23 cellular contexts compared by ENCODE assay signal in genomic region chr17:56821847-56822534, GRCh38. TPM values are rescaled to one million over a fixed set of nuclear protein-coding genes. Genes with fewer than 3 reads are reported as not detected.
DNase-seq lines count a peak whose midpoint lies in the region; ATAC-seq lines count a peak whose summit lies in the region.
"Had no signal": no experiment of that assay in that cellular context is flagged by ENCODE, and none has a peak within 500 bp of the region (broad histone marks: within the 10 kb centered on the region; RNA-seq: fewer than 3 reads in every experiment).

No MANE protein-coding gene starts in this region.

- H3K4me3 Mint-ChIP-seq in activated naive CD4-positive, alpha-beta T cell treated with anti-CD3 and anti-CD28 coated beads for 36 hours, result no peak overlapping the region
- H3K4me3 Mint-ChIP-seq: neural crest cell; T-helper 2 cell treated with Interferon-gamma antibody and Interleukin-4, amounts not matched to agents 5 μg/mL and 100 μg/mL, for 36 hours had no signal

- H3K4me1 Mint-ChIP-seq in activated naive CD4-positive, alpha-beta T cell treated with anti-CD3 and anti-CD28 coated beads for 36 hours (ENCODE audit: low read depth), result peaks cover 8% of the 10 kb centered on the region

- no peaks in the 10 kb centered on the region for H3K36me3 ChIP-seq in Karpas-422 (ENCODE audit: insufficient read depth, low read length)
- H3K36me3 ChIP-seq: breast epithelium, HAP-1, pancreas, vagina had no signal

- H3K9me2 ChIP-seq in Karpas-422 (replicated peaks; ENCODE audit: insufficient read depth, low read length), result no peaks in the 10 kb centered on the region

- H3K27ac Mint-ChIP-seq in activated naive CD4-positive, alpha-beta T cell treated with anti-CD3 and anti-CD28 coated beads, Interleukin-2, amount 50 U/mL, for 72 hours, result no peak overlapping the region
- no peak overlapping the region for H3K27ac Mint-ChIP-seq in activated naive CD4-positive, alpha-beta T cell treated with anti-CD3 and anti-CD28 coated beads for 36 hours
- H3K27ac Mint-ChIP-seq: T-helper 2 cell treated with Interferon-gamma antibody and Interleukin-4, amounts not matched to agents 5 μg/mL and 100 μg/mL, for 36 hours had no signal

- no peaks in the 10 kb centered on the region for H3K79me2 ChIP-seq in Karpas-422 (ENCODE audit: low read length)

- no peak for DNase-seq in activated naive CD4-positive, alpha-beta T cell treated with anti-CD3 and anti-CD28 coated beads, Interleukin-2, amount 50 U/mL, for 72 hours (ENCODE audit: low spot score in 2 of 2)
- no peak for DNase-seq in activated naive CD4-positive, alpha-beta T cell treated with anti-CD3 and anti-CD28 coated beads for 36 hours
- peak; percentile 79 for DNase-seq in Karpas-422
- DNase-seq in stimulated activated naive CD8-positive, alpha-beta T cell treated with anti-CD3 and anti-CD28 coated beads, Interleukin-15, Interleukin-2, amounts not matched to agents 100 U/mL and 50 U/mL, for 24 hours, result no peak
- DNase-seq in SIG-M5 treated with dmso at 0.1 percent for 504 hours (lab: John Stamatoyannopoulos, UW; ENCODE audit: unreplicated experiment), result no peak
- DNase-seq in SHP77 treated with DMSO at 0.1 percent for 48 hours (lab: John Stamatoyannopoulos, UW), result no peak
- DNase-seq: activated CD4-positive, alpha-beta T cell treated with anti-CD3 and anti-CD28 coated beads for 48 hours; activated naive CD4-positive, alpha-beta T cell treated with anti-CD3 and anti-CD28 coated beads, Interleukin-2, amount 50 U/mL, for 16 hours; DMS 273 treated with DMSO at 0.1 percent for 48 hours; NCI-H1436 treated with DMSO at 0.1 percent for 48 hours; NCI-H2081 treated with DMSO at 0.1 percent for 48 hours; NCI-H2227 treated with DMSO at 0.1 percent for 48 hours; NCI-H526; pancreas; PC-9; small intestine; stomach had no signal

- no peaks in the 10 kb centered on the region for H3K36me3 Mint-ChIP-seq in activated naive CD4-positive, alpha-beta T cell treated with anti-CD3 and anti-CD28 coated beads, Interleukin-2, amount 50 U/mL, for 72 hours
- peaks cover 8% of the 10 kb centered on the region for H3K36me3 Mint-ChIP-seq in activated naive CD4-positive, alpha-beta T cell treated with anti-CD3 and anti-CD28 coated beads for 36 hours (ENCODE audit: low read depth)

- peak overlapping the region; percentile 66 for H3K4me2 ChIP-seq in Karpas-422 (ENCODE audit: low read depth, low read length, poor library complexity, severe bottlenecking)
- H3K4me2 ChIP-seq: PC-9 had no signal

- CTCF ChIA-PET in activated naive CD4-positive, alpha-beta T cell treated with anti-CD3 and anti-CD28 coated beads for 36 hours (lab: Charles Lee), result interaction anchor here (1.0 to 7.5 kb wide), 6 partner anchors 10 to 119 kb away, joined by 3 to 91 read pairs (median 4); no protein-coding TSS in a partner anchor

- H3K27ac ChIP-seq in Karpas-422 (ENCODE audit: low read length), result no peak overlapping the region
- H3K27ac ChIP-seq: breast epithelium, PC-9, stomach, vagina had no signal

- H2AFZ ChIP-seq in Karpas-422 (ENCODE audit: low read length), result peak overlapping the region; percentile 12; the same call in 1 of the 2 replicates
- H2AFZ ChIP-seq: PC-9 had no signal

- no peaks in the 10 kb centered on the region for H3K27me3 Mint-ChIP-seq in activated naive CD4-positive, alpha-beta T cell treated with anti-CD3 and anti-CD28 coated beads for 36 hours (ENCODE audit: low read depth)

- peaks cover 24% of the 10 kb centered on the region for H3K4me1 ChIP-seq in Karpas-422 (ENCODE audit: low read length)
- H3K4me1 ChIP-seq: breast epithelium had no signal

- H4K20me1 ChIP-seq in Karpas-422 (ENCODE audit: insufficient read depth, low read depth, low read length), result no peaks in the 10 kb centered on the region

- H3K27me3 ChIP-seq in Karpas-422 (ENCODE audit: low read length), result no peaks in the 10 kb centered on the region
- H3K27me3 ChIP-seq: breast epithelium, pancreas, stomach, vagina had no signal

- H3K9me3 ChIP-seq in Karpas-422 (ENCODE audit: low read length), result no peaks in the 10 kb centered on the region
- H3K9me3 ChIP-seq: breast epithelium, HAP-1, pancreas, stomach, vagina had no signal

- H3K9ac ChIP-seq in Karpas-422 (ENCODE audit: low read length), result no peak overlapping the region

- peak overlapping the region; percentile 44 for H3K4me3 ChIP-seq in Karpas-422 (ENCODE audit: low read length)
- H3K4me3 ChIP-seq: breast epithelium, HAP-1, pancreas, PC-9, stomach, vagina had no signal

- ATAC-seq in activated naive CD4-positive, alpha-beta T cell treated with anti-CD3 and anti-CD28 coated beads, Interleukin-2, amount 50 U/mL, for 72 hours, result peak; percentile 65 to 72
- peak; percentile 53 for ATAC-seq in HG02642 (IDR thresholded peaks at IDR 0.05; ENCODE audit: poor library complexity, unreplicated experiment)
- ATAC-seq in stimulated activated naive CD8-positive, alpha-beta T cell treated with anti-CD3 and anti-CD28 coated beads, Interleukin-15, Interleukin-2, amounts not matched to agents 100 U/mL and 50 U/mL, for 24 hours, result peak; percentile 72

- H3K9me3 Mint-ChIP-seq in activated naive CD4-positive, alpha-beta T cell treated with anti-CD3 and anti-CD28 coated beads, Interleukin-2, amount 50 U/mL, for 72 hours, result no peaks in the 10 kb centered on the region
- H3K9me3 Mint-ChIP-seq in activated naive CD4-positive, alpha-beta T cell treated with anti-CD3 and anti-CD28 coated beads for 36 hours, result no peaks in the 10 kb centered on the region
- H3K9me3 Mint-ChIP-seq: neural crest cell; T-helper 2 cell treated with Interferon-gamma antibody and Interleukin-4, amounts not matched to agents 5 μg/mL and 100 μg/mL, for 36 hours had no signal

- intact Hi-C loops in activated naive CD4-positive, alpha-beta T cell treated with anti-CD3 and anti-CD28 coated beads for 36 hours (cut with micrococcal nuclease), result no loop called here

RNA-seq across cellular contexts. Expression of gene C17orf67, which starts 11.7 kb away (rescaled TPM):
- 1 to 10 TPM; 2.5 to 3.5 TPM for total RNA-seq in activated naive CD4-positive, alpha-beta T cell treated with anti-CD3 and anti-CD28 coated beads, Interleukin-2, amount 50 U/mL, for 72 hours
- total RNA-seq in activated naive CD4-positive, alpha-beta T cell treated with anti-CD3 and anti-CD28 coated beads for 36 hours, result 1 to 10 TPM; 1.9 to 2.2 TPM
- total RNA-seq in Karpas-422 (2014; rRNA removed; shearing (Covaris generic); ENCODE audit: low replicate concordance), result 0.32 TPM in 1 of 2 replicates, not detected in the other

RNA-seq across cellular contexts. Expression of gene DGKE, which starts 12.0 kb away (rescaled TPM):
- total RNA-seq in activated naive CD4-positive, alpha-beta T cell treated with anti-CD3 and anti-CD28 coated beads, Interleukin-2, amount 50 U/mL, for 72 hours, result 10 to 100 TPM; 29.8 to 30.0 TPM
- total RNA-seq in activated naive CD4-positive, alpha-beta T cell treated with anti-CD3 and anti-CD28 coated beads for 36 hours, result 10 to 100 TPM; 18.1 to 18.4 TPM
- 0.30 and 0.32 TPM in 2 replicates for total RNA-seq in Karpas-422 (2014; rRNA removed; shearing (Covaris generic); ENCODE audit: low replicate concordance)

Comparison
In these comparisons a context has a peak if more than half of its experiments do, and no peak if none do; other contexts are left out.
1. RNA of gene DGKE, which starts 12.0 kb away (total RNA-seq): 29.8 to 30.0 TPM in activated naive CD4-positive, alpha-beta T cell treated with anti-CD3 and anti-CD28 coated beads, Interleukin-2, amount 50 U/mL, for 72 hours and 18.1 to 18.4 TPM in activated naive CD4-positive, alpha-beta T cell treated with anti-CD3 and anti-CD28 coated beads for 36 hours; 0.30 to 0.32 TPM in Karpas-422; every median in the first group is over 10 times any median in the second.
2. Peak in every context shown above with its lines, with median percentiles within 50 percentile points of each other: ATAC-seq.